4 cellular contexts compared by ENCODE assay signal in the genomic region with DNA sequence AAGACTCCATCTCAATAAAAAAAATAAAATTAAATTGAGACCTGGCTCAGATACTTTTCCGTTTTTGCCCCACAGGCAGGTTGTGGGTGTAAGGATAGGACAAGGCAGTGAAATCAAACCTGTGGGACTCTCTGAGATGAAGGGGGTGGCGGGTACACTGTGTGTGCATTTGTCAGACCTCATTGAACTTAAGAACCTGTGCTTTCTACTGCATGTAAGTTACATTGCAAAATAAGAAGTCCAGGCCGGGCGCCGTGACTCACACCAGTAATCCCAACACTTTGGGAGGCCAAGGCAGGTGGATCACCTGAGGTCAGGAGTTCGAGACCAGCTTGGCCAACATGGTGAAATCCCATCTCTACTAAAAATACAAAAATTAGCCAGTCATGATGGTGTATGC. TPM values are rescaled to one million over a fixed set of nuclear protein-coding genes. Genes with fewer than 3 reads are reported as not detected.
"Had no signal": no experiment of that assay in that cellular context is flagged by ENCODE, and none has a peak within 500 bp of the region (broad histone marks: within the 10 kb centered on the region; RNA-seq: fewer than 3 reads in every experiment).

No MANE protein-coding gene starts in this region.

RNA-seq across cellular contexts. Expression of a gene that starts 1.6 kb away (rescaled TPM):
- total RNA-seq: activated CD8-positive, alpha-beta memory T cell treated with anti-CD3 and anti-CD28 coated beads for 36 hours; dermis microvascular lymphatic vessel endothelial cell; epithelial cell of proximal tubule; lung microvascular endothelial cell had no signal
